In genomic region chr5:10329808-10330481, GRCh38 we compare ENCODE assay signal across 13 cellular contexts. TPM values are rescaled to one million over a fixed set of nuclear protein-coding genes. Genes with fewer than 3 reads are reported as not detected.
DNase-seq lines count a peak whose midpoint lies in the region; ATAC-seq, FAIRE-seq and TF ChIP-seq lines count a peak whose summit lies in the region.
"Had no signal": no experiment of that assay in that cellular context is flagged by ENCODE, and none has a peak within 500 bp of the region (broad histone marks: within the 10 kb centered on the region; RNA-seq: fewer than 3 reads in every experiment).

No MANE protein-coding gene starts in this region.

- peak overlapping the region in 1 of 4 donors; percentile 5 for H3K27ac ChIP-seq in pancreas

- no peak overlapping the region for H3K4me3 ChIP-seq in fibroblast of pulmonary artery (replicated peaks; ENCODE audit: low read depth, low read length)
- H3K4me3 ChIP-seq in pancreas, result no peak overlapping the region

- H3K4me1 Mint-ChIP-seq in mesothelial cell of epicardium, result peaks cover 29% of the 10 kb centered on the region

- ATAC-seq in pancreas (peak in 3 of 4 donors; percentile 1 to 11 (median 3)), GM19467 (IDR thresholded peaks at IDR 0.05; ENCODE audit: unreplicated experiment) (no peak)
- ATAC-seq: CD8-positive, alpha-beta T cell; HCT116 had no signal

- DNase-seq in AG09319 (ENCODE audit: extremely low read depth, low read depth) (peak; percentile 89), fibroblast of pulmonary artery (ENCODE audit: low read depth) (peak; percentile 81), pancreas (peak in 3 of 6 donors; percentile 39 to 56 (median 42)), mesothelial cell of epicardium (ENCODE audit: low spot score in 2 of 2, unreplicated experiment in 2 of 2) (no peak), activated gamma-delta T cell treated with Interleukin-2 at 50 U/mL for 16 hours (no peak), NCI-H187 (lab: John Stamatoyannopoulos, UW) (no peak)
- DNase-seq: activated CD4-positive, alpha-beta T cell treated with anti-CD3 and anti-CD28 coated beads, Interleukin-2, amount 50 U/mL, for 48 hours; NCI-H2029 treated with DMSO at 0.1 percent for 48 hours had no signal

- 21 to 28% methylated on average over 7 of the region's 7 CpGs for WGBS in pancreas, 2 donors

- TF ChIP-seq CTCF in AG09319 (IDR thresholded peaks at IDR 0.05; ENCODE audit: low read depth, low read length) (no peak), fibroblast of pulmonary artery (IDR thresholded peaks at IDR 0.05; ENCODE audit: low read length, missing control alignments) (no peak), pancreas (IDR thresholded peaks at IDR 0.05) (no peak), mesothelial cell of epicardium (IDR thresholded peaks at IDR 0.05; ENCODE audit: unreplicated experiment) (no peak)

- intact Hi-C loops in pancreas (cut with DNase I), result no loop called here

- peaks cover 5 to 32% (median 19%) of the 10 kb centered on the region in 3 donors for H3K4me1 ChIP-seq in pancreas

- no peaks in the 10 kb centered on the region for H3K36me3 ChIP-seq in pancreas

- H3K27me3 Mint-ChIP-seq in mesothelial cell of epicardium (ENCODE audit: low read depth), result peaks cover 56% of the 10 kb centered on the region

- FAIRE-seq in pancreas (lab: Jason Lieb, UNC), result no peak

- H3K4me3 Mint-ChIP-seq in mesothelial cell of epicardium, result no peak overlapping the region
- H3K4me3 Mint-ChIP-seq: CD8-positive, alpha-beta T cell had no signal

- no peaks in the 10 kb centered on the region for H3K9me3 ChIP-seq in pancreas

- H3K27me3 ChIP-seq in pancreas, result no peaks in the 10 kb centered on the region

- H3K27ac Mint-ChIP-seq in mesothelial cell of epicardium, result no peak overlapping the region
- H3K27ac Mint-ChIP-seq: CD8-positive, alpha-beta T cell; progenitor cell of endocrine pancreas had no signal

- H3K36me3 Mint-ChIP-seq in mesothelial cell of epicardium, result no peaks in the 10 kb centered on the region

- H3K9me3 Mint-ChIP-seq in mesothelial cell of epicardium, result no peaks in the 10 kb centered on the region
- H3K9me3 Mint-ChIP-seq: CD8-positive, alpha-beta T cell had no signal

TF ChIP-seq in PFSK-1, 5 proteins besides CTCF, POLR2A, EP300 and RAD21:
- TF ChIP-seq FOXP2 (optimal IDR thresholded peaks at IDR 0.05; ENCODE audit: borderline replicate concordance, extremely low read depth, extremely low read length, insufficient read depth) (no peak), POLR2AphosphoS5 (IDR thresholded peaks at IDR 0.05; ENCODE audit: low read depth, low read length) (peak; percentile 45; the same call in 1 of the 2 replicates), REST (IDR thresholded peaks at IDR 0.05; ENCODE audit: insufficient read depth in 1 of 2, low read depth in 2 of 2, low read length in 2 of 2) (0 out of 4 replicates have a peak, but pooled peaks of 1 of the 2 experiments have one; percentile 39), TAF1 (IDR thresholded peaks at IDR 0.05; ENCODE audit: borderline replicate concordance, insufficient read depth, low read length) (no peak), SIN3A (IDR thresholded peaks at IDR 0.05; ENCODE audit: borderline replicate concordance, insufficient read depth, low read length) (no peak)

RNA-seq across cellular contexts. Expression of gene CMBL, which starts 22.2 kb away (rescaled TPM):
- polyA plus RNA-seq in PFSK-1 (2012; ENCODE audit: insufficient read length, low read depth), result not detected
- 10 to 100 TPM; 10.8 to 20.3 (median 11.7) TPM for total RNA-seq in pancreas
- polyA plus RNA-seq in pancreas, result 10 to 100 TPM in 1 of 2 donors, 1 to 10 TPM in 1; 6.2 to 11.4 TPM
- total RNA-seq in mesothelial cell of epicardium, result 22.5 to 26.4 TPM (median 24.8 TPM) in 3 replicates
- total RNA-seq: CD8-positive, alpha-beta T cell had no signal

RNA-seq across cellular contexts. Expression of gene MARCHF6, which starts 23.6 kb away (rescaled TPM):
- polyA plus RNA-seq in PFSK-1 (2012; ENCODE audit: insufficient read length, low read depth), result 36.7 TPM
- total RNA-seq in pancreas, result 100 to 1,000 TPM in 1 of 6 donors, 10 to 100 TPM in 5; 72.4 to 105 (median 83.3) TPM
- 10 to 100 TPM; 68.5 to 88.4 TPM for polyA plus RNA-seq in pancreas
- 267 to 273 TPM (median 272 TPM) in 3 replicates for total RNA-seq in mesothelial cell of epicardium

Comparison
In these comparisons a context has a peak if more than half of its experiments do, and no peak if none do; other contexts are left out.
1. DNase-seq: peak in AG09319 (single experiment) and fibroblast of pulmonary artery (single experiment); none in mesothelial cell of epicardium (0 of 2), activated gamma-delta T cell treated with Interleukin-2 at 50 U/mL for 16 hours (single experiment) and NCI-H187 (0 of 2).